23 cellular contexts compared by ENCODE assay signal in the genomic region with DNA sequence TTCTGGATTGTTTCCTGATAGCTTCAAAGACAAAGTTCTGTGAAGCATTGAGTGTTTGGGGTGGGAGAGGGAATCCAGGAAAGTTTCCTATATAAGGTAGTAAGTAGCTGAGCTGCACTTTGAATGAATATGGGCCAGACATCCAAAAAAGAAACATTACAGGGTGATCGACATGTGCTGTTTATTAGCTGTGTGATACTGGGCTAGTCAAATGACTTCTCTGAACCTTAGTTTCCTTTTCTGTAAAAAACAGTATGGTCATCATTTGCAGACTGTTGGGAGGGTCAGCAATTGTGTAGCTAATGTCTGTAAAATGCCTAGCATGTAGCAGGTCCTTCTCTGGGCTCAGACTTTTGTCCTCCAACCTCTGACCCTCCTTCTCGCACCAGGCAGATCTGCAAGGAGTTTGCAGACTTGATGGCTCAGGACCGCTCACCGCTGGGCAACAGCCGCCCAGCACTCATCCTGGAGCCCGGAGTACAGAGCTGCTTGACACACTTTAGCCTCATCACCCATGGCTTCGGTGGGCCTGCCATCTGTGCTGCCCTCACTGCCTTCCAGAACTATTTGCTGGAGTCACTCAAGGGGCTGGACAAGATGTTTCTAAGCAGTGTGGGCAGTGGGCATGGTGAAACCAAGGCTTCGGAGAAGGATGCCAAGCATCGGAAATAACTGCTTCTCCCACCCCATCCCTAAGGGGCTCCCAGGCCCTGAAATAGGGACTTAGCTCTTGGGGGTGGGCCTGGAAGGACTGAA.
"Had no signal": no experiment of that assay in that cellular context is flagged by ENCODE, and none has a peak within 500 bp of the region (broad histone marks: within the 10 kb centered on the region; RNA-seq: fewer than 3 reads in every experiment).

No MANE protein-coding gene starts in this region.

- H3K27ac Mint-ChIP-seq: activated T-cell treated with anti-CD3 and anti-CD28 coated beads, Interleukin-2, amount 50 U/mL, for 72 hours; dendritic cell treated with granulocyte-macrophage colony-stimulating factor and Interleukin-4, amounts not matched to agents 40 ng/mL and 50 ng/mL, for 4 days had no signal

- H3K36me3 ChIP-seq: adrenal gland, transverse colon had no signal

- H3K27me3 Mint-ChIP-seq: activated CD8-positive, alpha-beta T cell treated with anti-CD3 and anti-CD28 coated beads for 36 hours; dendritic cell treated with granulocyte-macrophage colony-stimulating factor and Interleukin-4, amounts not matched to agents 40 ng/mL and 50 ng/mL, for 4 days; naive thymus-derived CD4-positive, alpha-beta T cell had no signal

- H3K36me3 Mint-ChIP-seq: activated naive CD4-positive, alpha-beta T cell treated with anti-CD3 and anti-CD28 coated beads, Interleukin-2, amount 50 U/mL, for 72 hours had no signal

- H3K9me3 Mint-ChIP-seq: activated CD8-positive, alpha-beta T cell treated with anti-CD3 and anti-CD28 coated beads for 36 hours; activated naive CD4-positive, alpha-beta T cell treated with anti-CD3 and anti-CD28 coated beads, Interleukin-2, amount 50 U/mL, for 72 hours; activated T-cell treated with anti-CD3 and anti-CD28 coated beads, Interleukin-2, amount 50 U/mL, for 72 hours; dendritic cell treated with granulocyte-macrophage colony-stimulating factor and Interleukin-4, amounts not matched to agents 40 ng/mL and 50 ng/mL, for 4 days; naive thymus-derived CD4-positive, alpha-beta T cell had no signal

- H3K27ac ChIP-seq: adrenal gland, esophagus squamous epithelium, neutrophil, parathyroid adenoma, transverse colon had no signal

- DNase-seq: activated CD4-positive, alpha-beta T cell treated with anti-CD3 and anti-CD28 coated beads for 48 hours; activated CD4-positive, CD25-positive, alpha-beta regulatory T cell; activated CD8-positive, alpha-beta T cell treated with anti-CD3 and anti-CD28 coated beads for 36 hours; activated gamma-delta T cell treated with Interleukin-2 at 50 U/mL for 16 hours; activated T-cell treated with anti-CD3 and anti-CD28 coated beads, Interleukin-2, amount 50 U/mL, for 72 hours; adrenal gland; effector memory CD4-positive, alpha-beta T cell; esophagus squamous epithelium; left cardiac atrium; mesenchymal stem cell; mucosa of descending colon; naive thymus-derived CD4-positive, alpha-beta T cell; SK-N-SH; stimulated activated CD4-positive, alpha-beta T cell treated with anti-CD3 and anti-CD28 coated beads, Interleukin-12 subunit alpha, Interleukin-12 subunit beta, amount 100 ng/mL, for 4 hours; stimulated activated CD4-positive, alpha-beta T cell treated with anti-CD3 and anti-CD28 coated beads, Interleukin-1b, Interleukin-23, amount 100 ng/mL, for 48 hours; stimulated activated CD8-positive, alpha-beta memory T cell treated with anti-CD3 and anti-CD28 coated beads, Interleukin-4, amount 100 ng/mL, for 48 hours; stimulated activated naive CD4-positive, alpha-beta T cell treated with Interleukin-2 at 50 U/mL for 16 hours; T1000; transverse colon had no signal

- H3K4me3 Mint-ChIP-seq: activated CD8-positive, alpha-beta T cell treated with anti-CD3 and anti-CD28 coated beads for 36 hours; activated T-cell treated with anti-CD3 and anti-CD28 coated beads, Interleukin-2, amount 50 U/mL, for 72 hours; dendritic cell treated with granulocyte-macrophage colony-stimulating factor and Interleukin-4, amounts not matched to agents 40 ng/mL and 50 ng/mL, for 4 days; naive thymus-derived CD4-positive, alpha-beta T cell had no signal

- ATAC-seq: left cardiac atrium; naive thymus-derived CD4-positive, alpha-beta T cell had no signal

- H3K9me3 ChIP-seq: adrenal gland, esophagus squamous epithelium, mucosa of descending colon, neutrophil, SK-N-SH, transverse colon had no signal
